ENCODE assay signal across 1 cellular context in genomic region chr11:94740975-94741707, GRCh38.
A peak's percentile ranks its signal among the peaks of the same experiment; 100 is the strongest.
TF ChIP-seq lines count a peak whose summit lies in the region.

No MANE protein-coding gene starts in this region.

TF ChIP-seq in K562, 482 proteins besides CTCF, POLR2A, EP300 and RAD21 (continued from another document):
- no peak for TF ChIP-seq PBX2 (CRISPR knock-in tag; IDR thresholded peaks at IDR 0.05; ENCODE audit: low read depth)
- peak; percentile 62; the same call in 1 of the 2 replicates for TF ChIP-seq PBX2 (tag; conservative IDR thresholded peaks at IDR 0.05; ENCODE audit: low read depth)
- TF ChIP-seq ZNF134 (CRISPR knock-in tag; conservative IDR thresholded peaks at IDR 0.05), result no peak
- no peak for TF ChIP-seq PHF20 (IDR thresholded peaks at IDR 0.05; ENCODE audit: partially characterized antibody)
- TF ChIP-seq ZNF3 (CRISPR knock-in tag; IDR thresholded peaks at IDR 0.05), result no peak
- TF ChIP-seq SMARCB1 (IDR thresholded peaks at IDR 0.05; ENCODE audit: insufficient read length, low read depth), result no peak
